In the genomic region with DNA sequence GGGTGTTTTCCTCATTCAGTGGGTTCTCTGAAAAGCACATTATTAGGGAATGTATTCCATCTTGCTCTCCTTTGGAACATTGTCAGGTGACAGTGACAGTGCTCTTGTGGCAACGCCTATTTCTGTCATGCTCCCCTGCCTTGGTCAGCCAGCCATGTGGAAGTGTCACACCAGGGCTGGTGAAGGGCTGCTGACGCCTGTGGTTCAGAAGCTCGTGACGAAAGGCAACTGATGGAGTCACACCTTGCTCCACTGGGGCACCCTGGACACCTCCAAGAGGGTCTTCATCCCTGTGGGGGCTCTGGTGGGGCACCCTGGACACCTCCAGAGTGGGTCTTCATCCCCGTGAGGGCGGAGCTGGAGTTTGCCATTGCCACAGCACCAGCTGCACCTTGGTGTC, we compare ENCODE assay signal across 8 cellular contexts.
A peak's percentile ranks its signal among the peaks of the same experiment; 100 is the strongest.
DNase-seq lines count a peak whose midpoint lies in the region; ATAC-seq and TF ChIP-seq lines count a peak whose summit lies in the region.

No MANE protein-coding gene starts in this region.

- no peaks in the 10 kb centered on the region for H3K27me3 ChIP-seq in OCI-LY1 (ENCODE audit: insufficient read depth, low read length)
- no peaks in the 10 kb centered on the region for H3K27me3 ChIP-seq in naive thymus-derived CD4-positive, alpha-beta T cell (ENCODE audit: control insufficient read depth in 2 of 2, insufficient read depth in 2 of 2, low read length in 2 of 2)

- H3K4me3 ChIP-seq in OCI-LY1 (ENCODE audit: low read depth, low read length, poor library complexity, severe bottlenecking), result no peak overlapping the region
- peak overlapping the region; percentile 27 for H3K4me3 ChIP-seq in naive thymus-derived CD4-positive, alpha-beta T cell (ENCODE audit: low read length)

- H3K9me2 ChIP-seq in OCI-LY1 (ENCODE audit: low read depth, low read length), result no peaks in the 10 kb centered on the region

- H3K9me3 Mint-ChIP-seq in naive thymus-derived CD4-positive, alpha-beta T cell, result peaks cover 0 to 2% (median 0%) of the 10 kb centered on the region in 11 donors

- ATAC-seq in GM18517 (IDR thresholded peaks at IDR 0.05; ENCODE audit: unreplicated experiment), result peak; percentile 49
- ATAC-seq in GM21723 (IDR thresholded peaks at IDR 0.05; ENCODE audit: unreplicated experiment), result peak; percentile 50
- peak; percentile 8 for ATAC-seq in naive thymus-derived CD4-positive, alpha-beta T cell

- no peaks in the 10 kb centered on the region for H4K20me1 ChIP-seq in OCI-LY1 (ENCODE audit: insufficient read depth, low read length)

- peak overlapping the region in 9 of 10 donors; percentile 36 to 87 (median 67) for H3K4me3 Mint-ChIP-seq in naive thymus-derived CD4-positive, alpha-beta T cell

- CTCF ChIA-PET in naive thymus-derived CD4-positive, alpha-beta T cell (lab: Charles Lee), result interaction anchor here (0.8 to 3.1 kb wide), 6 partner anchors 11 to 110 kb away, joined by 3 to 12 read pairs (median 3); no protein-coding TSS in a partner anchor

- peaks cover 57 to 100% (median 95%) of the 10 kb centered on the region in 7 donors for H3K4me1 Mint-ChIP-seq in naive thymus-derived CD4-positive, alpha-beta T cell

- H3F3A ChIP-seq in OCI-LY1 (ENCODE audit: insufficient read depth, low read length), result peaks cover 8% of the 10 kb centered on the region; the same call in 1 of the 2 replicates

- H3K27ac Mint-ChIP-seq in naive thymus-derived CD4-positive, alpha-beta T cell, result peak overlapping the region in 8 of 9 donors; percentile 96 to 100 (median 99)

- POLR2A ChIA-PET in naive thymus-derived CD4-positive, alpha-beta T cell (lab: Charles Lee), result interaction anchor here (0.7 to 23.7 kb wide), 16 partner anchors 6 to 175 kb away, joined by 3 to 364 read pairs (median 8); a partner anchor contains a TSS

- H3K9ac ChIP-seq in OCI-LY1 (ENCODE audit: low read length), result no peak overlapping the region

- no peaks in the 10 kb centered on the region for H3K27me3 Mint-ChIP-seq in naive thymus-derived CD4-positive, alpha-beta T cell

- H3K36me3 Mint-ChIP-seq in naive thymus-derived CD4-positive, alpha-beta T cell, result peaks cover 5 to 67% (median 38%) of the 10 kb centered on the region in 5 donors

- TF ChIP-seq CTCF in OCI-LY1 (IDR thresholded peaks at IDR 0.05; ENCODE audit: low read length), result no peak

- peaks cover 75% of the 10 kb centered on the region for H3K36me3 ChIP-seq in OCI-LY1 (ENCODE audit: insufficient read depth, low read length)
- H3K36me3 ChIP-seq in naive thymus-derived CD4-positive, alpha-beta T cell (ENCODE audit: control insufficient read depth in 2 of 3, insufficient read depth in 3 of 3, low read length in 3 of 3), result peaks cover 0 to 7% (median 0%) of the 10 kb centered on the region in 3 experiments

- H3K79me2 ChIP-seq in OCI-LY1 (ENCODE audit: insufficient read depth, low read length), result no peaks in the 10 kb centered on the region

- DNase-seq in naive thymus-derived CD4-positive, alpha-beta T cell, result no peak
- DNase-seq in stimulated activated CD4-positive, alpha-beta T cell treated with anti-CD3 and anti-CD28 coated beads, Interleukin-2, amount 100 ng/mL, for 24 hours, result no peak
- no peak for DNase-seq in mucosa of gallbladder (ENCODE audit: low spot score)
- no peak for DNase-seq in inferior parietal cortex (ENCODE audit: extremely low spot score)
- DNase-seq in OCI-M1 (lab: John Stamatoyannopoulos, UW), result no peak

- H3K4me2 ChIP-seq in OCI-LY1 (ENCODE audit: low read length), result peak overlapping the region; percentile 48; the same call in 1 of the 2 replicates

- H3K9me3 ChIP-seq in OCI-LY1 (ENCODE audit: low read length), result no peaks in the 10 kb centered on the region
- no peaks in the 10 kb centered on the region for H3K9me3 ChIP-seq in naive thymus-derived CD4-positive, alpha-beta T cell (ENCODE audit: control insufficient read depth in 2 of 3, low read length in 3 of 3)

- H3K4me1 ChIP-seq in OCI-LY1 (ENCODE audit: insufficient read depth, low read length, severe bottlenecking), result peaks cover 67% of the 10 kb centered on the region
- peaks cover 69 to 84% of the 10 kb centered on the region in 2 donors for H3K4me1 ChIP-seq in naive thymus-derived CD4-positive, alpha-beta T cell (ENCODE audit: control insufficient read depth in 2 of 2, insufficient read depth in 2 of 2, low read length in 2 of 2)

- intact Hi-C loops in naive thymus-derived CD4-positive, alpha-beta T cell (cut with micrococcal nuclease), result no loop called here

- peak overlapping the region; percentile 88 for H3K27ac ChIP-seq in OCI-LY1 (ENCODE audit: low read depth, low read length, poor library complexity, severe bottlenecking)
- peak overlapping the region; percentile 88 for H3K27ac ChIP-seq in naive thymus-derived CD4-positive, alpha-beta T cell (ENCODE audit: low read depth, low read length)

- H2AFZ ChIP-seq in OCI-LY1 (ENCODE audit: low read length), result no peak overlapping the region
